Comparison of ENCODE assay signal across 1 cellular context in the genomic region with DNA sequence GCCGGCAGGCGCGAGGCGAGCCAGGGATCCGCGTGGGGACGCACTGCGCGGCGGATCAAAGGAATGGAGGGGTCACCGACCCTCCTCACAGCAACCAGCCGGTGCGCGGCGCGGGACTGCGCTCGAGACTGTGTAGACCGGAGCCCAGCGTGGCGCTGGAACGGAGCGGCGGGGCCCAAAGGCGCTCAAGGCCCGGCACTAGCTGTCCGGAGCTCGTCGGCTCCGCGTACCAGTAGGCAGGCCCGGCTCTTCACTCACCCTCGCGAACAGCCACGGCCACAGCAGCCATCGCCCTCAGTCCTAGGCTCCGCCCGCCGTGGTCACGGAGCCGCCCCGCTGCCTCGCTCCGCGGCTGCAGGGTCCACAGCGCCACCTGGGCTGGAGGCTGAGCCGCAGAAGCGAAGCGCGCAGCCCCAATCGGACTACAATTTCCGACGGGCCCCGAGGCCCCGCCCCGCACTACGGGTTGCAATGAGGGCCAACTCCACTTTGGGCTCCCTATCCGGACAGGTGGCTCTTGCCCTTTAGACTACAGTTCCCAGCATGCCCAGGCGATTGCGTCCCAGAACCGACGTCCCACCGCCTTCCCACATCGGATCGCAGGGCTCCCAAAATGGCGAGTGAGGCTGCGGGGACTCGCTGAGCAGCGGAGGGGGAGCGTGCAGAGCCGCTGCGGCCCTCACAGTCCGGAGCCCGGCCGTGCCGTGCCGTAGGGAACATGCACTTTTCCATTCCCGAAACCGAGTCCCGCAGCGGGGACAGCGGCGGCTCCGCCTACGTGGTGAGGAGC.
A peak's percentile ranks its signal among the peaks of the same experiment; 100 is the strongest.
TF ChIP-seq lines count a peak whose summit lies in the region.

EIF2B4 (minus strand) TSS at position 313 of the 790 bp plus-strand sequence; CDS start at position 289, 24 bp downstream.
SNX17 (plus strand) TSS at position 591 of the 790 bp plus-strand sequence; CDS start at position 719, 128 bp downstream.

TF ChIP-seq in HEK293, 187 proteins besides CTCF, POLR2A, EP300 and RAD21 (continued from another document and continues in another):
- TF ChIP-seq, protein P1, sequence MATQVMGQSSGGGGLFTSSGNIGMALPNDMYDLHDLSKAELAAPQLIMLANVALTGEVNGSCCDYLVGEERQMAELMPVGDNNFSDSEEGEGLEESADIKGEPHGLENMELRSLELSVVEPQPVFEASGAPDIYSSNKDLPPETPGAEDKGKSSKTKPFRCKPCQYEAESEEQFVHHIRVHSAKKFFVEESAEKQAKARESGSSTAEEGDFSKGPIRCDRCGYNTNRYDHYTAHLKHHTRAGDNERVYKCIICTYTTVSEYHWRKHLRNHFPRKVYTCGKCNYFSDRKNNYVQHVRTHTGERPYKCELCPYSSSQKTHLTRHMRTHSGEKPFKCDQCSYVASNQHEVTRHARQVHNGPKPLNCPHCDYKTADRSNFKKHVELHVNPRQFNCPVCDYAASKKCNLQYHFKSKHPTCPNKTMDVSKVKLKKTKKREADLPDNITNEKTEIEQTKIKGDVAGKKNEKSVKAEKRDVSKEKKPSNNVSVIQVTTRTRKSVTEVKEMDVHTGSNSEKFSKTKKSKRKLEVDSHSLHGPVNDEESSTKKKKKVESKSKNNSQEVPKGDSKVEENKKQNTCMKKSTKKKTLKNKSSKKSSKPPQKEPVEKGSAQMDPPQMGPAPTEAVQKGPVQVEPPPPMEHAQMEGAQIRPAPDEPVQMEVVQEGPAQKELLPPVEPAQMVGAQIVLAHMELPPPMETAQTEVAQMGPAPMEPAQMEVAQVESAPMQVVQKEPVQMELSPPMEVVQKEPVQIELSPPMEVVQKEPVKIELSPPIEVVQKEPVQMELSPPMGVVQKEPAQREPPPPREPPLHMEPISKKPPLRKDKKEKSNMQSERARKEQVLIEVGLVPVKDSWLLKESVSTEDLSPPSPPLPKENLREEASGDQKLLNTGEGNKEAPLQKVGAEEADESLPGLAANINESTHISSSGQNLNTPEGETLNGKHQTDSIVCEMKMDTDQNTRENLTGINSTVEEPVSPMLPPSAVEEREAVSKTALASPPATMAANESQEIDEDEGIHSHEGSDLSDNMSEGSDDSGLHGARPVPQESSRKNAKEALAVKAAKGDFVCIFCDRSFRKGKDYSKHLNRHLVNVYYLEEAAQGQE (tag by site-specific recombination; IDR thresholded peaks at IDR 0.05): no peak
- TF ChIP-seq ZNF610 (tag by site-specific recombination; IDR thresholded peaks at IDR 0.05; ENCODE audit: borderline replicate concordance): peak; percentile 21; the same call in 1 of the 2 replicates
- no peak for TF ChIP-seq ZNF10 (tag by site-specific recombination; IDR thresholded peaks at IDR 0.05)
- peak; percentile 100 for TF ChIP-seq SP3 (tag by site-specific recombination; IDR thresholded peaks at IDR 0.05)
- no peak for TF ChIP-seq ZNF274 (IDR thresholded peaks at IDR 0.05; ENCODE audit: low read length)
- no peak for TF ChIP-seq ZNF274 (tag by site-specific recombination; IDR thresholded peaks at IDR 0.05; ENCODE audit: borderline replicate concordance)
- TF ChIP-seq ZNF2 (tag by site-specific recombination; IDR thresholded peaks at IDR 0.05): peak; percentile 100
- TF ChIP-seq BCL11B (tag by site-specific recombination; IDR thresholded peaks at IDR 0.05; ENCODE audit: low read depth): peak; percentile 28; the same call in 1 of the 2 replicates
- TF ChIP-seq KLF16 (tag by site-specific recombination; IDR thresholded peaks at IDR 0.05): no peak
- peak; percentile 65 for TF ChIP-seq ZBTB8A (tag by site-specific recombination; IDR thresholded peaks at IDR 0.05)
- TF ChIP-seq ZNF239 (tag by site-specific recombination; IDR thresholded peaks at IDR 0.05): no peak
- no peak for TF ChIP-seq ELK4 (IDR thresholded peaks at IDR 0.05; ENCODE audit: borderline replicate concordance, low read depth, low read length)
- no peak for TF ChIP-seq ZNF114 (tag by site-specific recombination; IDR thresholded peaks at IDR 0.05)
- TF ChIP-seq ZNF23 (tag by site-specific recombination; IDR thresholded peaks at IDR 0.05; ENCODE audit: borderline replicate concordance): no peak
- no peak for TF ChIP-seq FEZF1 (tag by site-specific recombination; IDR thresholded peaks at IDR 0.05)
- TF ChIP-seq ZFP69B (tag by site-specific recombination; IDR thresholded peaks at IDR 0.05): peak; percentile 84
- TF ChIP-seq, protein P2, sequence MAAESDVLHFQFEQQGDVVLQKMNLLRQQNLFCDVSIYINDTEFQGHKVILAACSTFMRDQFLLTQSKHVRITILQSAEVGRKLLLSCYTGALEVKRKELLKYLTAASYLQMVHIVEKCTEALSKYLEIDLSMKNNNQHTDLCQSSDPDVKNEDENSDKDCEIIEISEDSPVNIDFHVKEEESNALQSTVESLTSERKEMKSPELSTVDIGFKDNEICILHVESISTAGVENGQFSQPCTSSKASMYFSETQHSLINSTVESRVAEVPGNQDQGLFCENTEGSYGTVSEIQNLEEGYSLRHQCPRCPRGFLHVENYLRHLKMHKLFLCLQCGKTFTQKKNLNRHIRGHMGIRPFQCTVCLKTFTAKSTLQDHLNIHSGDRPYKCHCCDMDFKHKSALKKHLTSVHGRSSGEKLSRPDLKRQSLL (tag by site-specific recombination; IDR thresholded peaks at IDR 0.05): peak; percentile 63
- TF ChIP-seq ZNF776 (tag by site-specific recombination; IDR thresholded peaks at IDR 0.05; ENCODE audit: borderline replicate concordance): no peak
- 0 out of 2 replicates have a peak, but pooled peaks have one; percentile 41 for TF ChIP-seq ZNF221 (tag by site-specific recombination; IDR thresholded peaks at IDR 0.05; ENCODE audit: borderline replicate concordance)
- no peak for TF ChIP-seq ZNF354C (tag by site-specific recombination; IDR thresholded peaks at IDR 0.05; ENCODE audit: borderline replicate concordance, low read depth)
- TF ChIP-seq ZNF157 (tag by site-specific recombination; IDR thresholded peaks at IDR 0.05): no peak
- TF ChIP-seq, protein P3, sequence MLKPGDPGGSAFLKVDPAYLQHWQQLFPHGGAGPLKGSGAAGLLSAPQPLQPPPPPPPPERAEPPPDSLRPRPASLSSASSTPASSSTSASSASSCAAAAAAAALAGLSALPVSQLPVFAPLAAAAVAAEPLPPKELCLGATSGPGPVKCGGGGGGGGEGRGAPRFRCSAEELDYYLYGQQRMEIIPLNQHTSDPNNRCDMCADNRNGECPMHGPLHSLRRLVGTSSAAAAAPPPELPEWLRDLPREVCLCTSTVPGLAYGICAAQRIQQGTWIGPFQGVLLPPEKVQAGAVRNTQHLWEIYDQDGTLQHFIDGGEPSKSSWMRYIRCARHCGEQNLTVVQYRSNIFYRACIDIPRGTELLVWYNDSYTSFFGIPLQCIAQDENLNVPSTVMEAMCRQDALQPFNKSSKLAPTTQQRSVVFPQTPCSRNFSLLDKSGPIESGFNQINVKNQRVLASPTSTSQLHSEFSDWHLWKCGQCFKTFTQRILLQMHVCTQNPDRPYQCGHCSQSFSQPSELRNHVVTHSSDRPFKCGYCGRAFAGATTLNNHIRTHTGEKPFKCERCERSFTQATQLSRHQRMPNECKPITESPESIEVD (tag by site-specific recombination; IDR thresholded peaks at IDR 0.05): no peak
- peak; percentile 41; the same call in 1 of the 2 replicates for TF ChIP-seq EGR2 (tag by site-specific recombination; IDR thresholded peaks at IDR 0.05; ENCODE audit: low read depth)
- TF ChIP-seq ZNF621 (tag by site-specific recombination; IDR thresholded peaks at IDR 0.05): no peak
- TF ChIP-seq ZNF585B (tag by site-specific recombination; IDR thresholded peaks at IDR 0.05): no peak
- TF ChIP-seq ZNF670 (tag by site-specific recombination; IDR thresholded peaks at IDR 0.05; ENCODE audit: low read depth): no peak
- peak; percentile 42; the same call in 1 of the 2 replicates for TF ChIP-seq OVOL3 (tag by site-specific recombination; IDR thresholded peaks at IDR 0.05)
- TF ChIP-seq ZNF175 (tag by site-specific recombination; IDR thresholded peaks at IDR 0.05): no peak
- TF ChIP-seq TCF7L2 (IDR thresholded peaks at IDR 0.05; ENCODE audit: borderline replicate concordance, low read depth, low read length): peak; percentile 100
- TF ChIP-seq ZNF48 (tag by site-specific recombination; IDR thresholded peaks at IDR 0.05): no peak
- no peak for TF ChIP-seq ZNF311 (tag by site-specific recombination; IDR thresholded peaks at IDR 0.05; ENCODE audit: borderline replicate concordance)
- TF ChIP-seq ZFP41 (tag by site-specific recombination; IDR thresholded peaks at IDR 0.05; ENCODE audit: borderline replicate concordance): no peak
- no peak for TF ChIP-seq ZNF202 (tag by site-specific recombination; IDR thresholded peaks at IDR 0.05; ENCODE audit: borderline replicate concordance)
- no peak; the same call in 1 of the 2 replicates for TF ChIP-seq KLF17 (tag by site-specific recombination; IDR thresholded peaks at IDR 0.05)
- no peak for TF ChIP-seq GFI1B (tag by site-specific recombination; IDR thresholded peaks at IDR 0.05)
- peak; percentile 11; the same call in 1 of the 2 replicates for TF ChIP-seq ZBTB1 (tag by site-specific recombination; IDR thresholded peaks at IDR 0.05)
- TF ChIP-seq KLF7 (tag by site-specific recombination; IDR thresholded peaks at IDR 0.05; ENCODE audit: borderline replicate concordance): 0 out of 2 replicates have a peak, but pooled peaks have one; percentile 31
- TF ChIP-seq MEIS1 (CRISPR knock-in tag; IDR thresholded peaks at IDR 0.05; ENCODE audit: borderline replicate concordance): no peak
- no peak; the same call in 1 of the 2 replicates for TF ChIP-seq GLIS1 (tag by site-specific recombination; IDR thresholded peaks at IDR 0.05)
- TF ChIP-seq, protein P4, sequence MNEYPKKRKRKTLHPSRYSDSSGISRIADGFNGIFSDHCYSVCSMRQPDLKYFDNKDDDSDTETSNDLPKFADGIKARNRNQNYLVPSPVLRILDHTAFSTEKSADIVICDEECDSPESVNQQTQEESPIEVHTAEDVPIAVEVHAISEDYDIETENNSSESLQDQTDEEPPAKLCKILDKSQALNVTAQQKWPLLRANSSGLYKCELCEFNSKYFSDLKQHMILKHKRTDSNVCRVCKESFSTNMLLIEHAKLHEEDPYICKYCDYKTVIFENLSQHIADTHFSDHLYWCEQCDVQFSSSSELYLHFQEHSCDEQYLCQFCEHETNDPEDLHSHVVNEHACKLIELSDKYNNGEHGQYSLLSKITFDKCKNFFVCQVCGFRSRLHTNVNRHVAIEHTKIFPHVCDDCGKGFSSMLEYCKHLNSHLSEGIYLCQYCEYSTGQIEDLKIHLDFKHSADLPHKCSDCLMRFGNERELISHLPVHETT (tag by site-specific recombination; IDR thresholded peaks at IDR 0.05): peak; percentile 80; the same call in 1 of the 2 replicates
- 0 out of 2 replicates have a peak, but pooled peaks have one; percentile 23 for TF ChIP-seq ZNF777 (tag by site-specific recombination; IDR thresholded peaks at IDR 0.05; ENCODE audit: borderline replicate concordance)
- no peak for TF ChIP-seq ZNF747 (tag by site-specific recombination; IDR thresholded peaks at IDR 0.05)
- TF ChIP-seq ZNF391 (tag by site-specific recombination; IDR thresholded peaks at IDR 0.05; ENCODE audit: borderline replicate concordance, low read depth): peak; percentile 33; the same call in 1 of the 2 replicates
- TF ChIP-seq ZNF837 (tag by site-specific recombination; IDR thresholded peaks at IDR 0.05): no peak
- TF ChIP-seq ZSCAN23 (tag by site-specific recombination; IDR thresholded peaks at IDR 0.05): 0 out of 2 replicates have a peak, but pooled peaks have one; percentile 38
- no peak for TF ChIP-seq SETDB1 (IDR thresholded peaks at IDR 0.05; ENCODE audit: insufficient read length, low read length)
- TF ChIP-seq ZNF138 (tag by site-specific recombination; IDR thresholded peaks at IDR 0.05; ENCODE audit: borderline replicate concordance): no peak
- no peak for TF ChIP-seq ZNF830 (tag by site-specific recombination; IDR thresholded peaks at IDR 0.05; ENCODE audit: low read depth)
- TF ChIP-seq ZNF112 (tag by site-specific recombination; IDR thresholded peaks at IDR 0.05): no peak
- TF ChIP-seq SP7 (tag by site-specific recombination; IDR thresholded peaks at IDR 0.05): peak; percentile 72
- TF ChIP-seq YY1 (tag by site-specific recombination; IDR thresholded peaks at IDR 0.05): peak; percentile 89
- TF ChIP-seq ZFP3 (tag by site-specific recombination; IDR thresholded peaks at IDR 0.05; ENCODE audit: low read depth): no peak
- no peak for TF ChIP-seq ZNF510 (tag by site-specific recombination; IDR thresholded peaks at IDR 0.05; ENCODE audit: insufficient replicate concordance)
- no peak for TF ChIP-seq ZNF626 (tag by site-specific recombination; IDR thresholded peaks at IDR 0.05)
- TF ChIP-seq ZNF140 (tag by site-specific recombination; IDR thresholded peaks at IDR 0.05): no peak
- TF ChIP-seq ZNF544 (tag by site-specific recombination; IDR thresholded peaks at IDR 0.05): no peak
- no peak for TF ChIP-seq ZNF785 (tag by site-specific recombination; IDR thresholded peaks at IDR 0.05)
- TF ChIP-seq ZNF223 (tag by site-specific recombination; IDR thresholded peaks at IDR 0.05): no peak
